25 cellular contexts compared by ENCODE assay signal in the genomic region with DNA sequence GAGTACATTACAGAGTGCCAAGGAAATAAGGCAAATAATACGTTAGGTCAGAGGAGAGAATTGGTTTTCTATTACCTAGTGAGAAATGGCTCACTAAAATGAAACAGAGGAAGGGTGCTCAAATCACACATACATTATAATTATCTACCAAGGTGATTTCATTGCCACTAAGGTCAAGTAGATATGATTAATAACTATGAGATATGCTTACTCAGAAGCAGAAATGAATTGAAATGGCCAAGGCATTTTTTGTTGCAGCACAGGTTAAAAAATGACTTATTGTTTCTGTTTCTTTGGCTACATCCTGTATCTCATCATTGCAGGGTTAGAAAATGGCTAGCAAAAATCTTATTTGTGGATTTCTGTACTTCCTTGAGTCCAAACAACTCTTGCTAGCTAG.
DNase-seq lines count a peak whose midpoint lies in the region; ATAC-seq and TF ChIP-seq lines count a peak whose summit lies in the region.
"Had no signal": no experiment of that assay in that cellular context is flagged by ENCODE, and none has a peak within 500 bp of the region (broad histone marks: within the 10 kb centered on the region; RNA-seq: fewer than 3 reads in every experiment).

No MANE protein-coding gene starts in this region.

- no CpG with 5 or more reads among the region's 1 CpG for WGBS in IMR-90 (ENCODE audit: extremely low coverage in 2 of 2, insufficient read length in 1 of 2), 2 experiments
- WGBS in transverse colon (ENCODE audit: low coverage in 1 of 2), 2 donors = 69 to 70% methylated on average over 1 of the region's 1 CpG
- WGBS in prostate gland = 88% methylated on average over 1 of the region's 1 CpG
- 68 to 72% methylated on average over 1 of the region's 1 CpG for WGBS in tibial nerve, 2 donors

- H4K20me1 ChIP-seq in IMR-90 (ENCODE audit: insufficient read depth, low read length) = no peaks in the 10 kb centered on the region
- H4K20me1 ChIP-seq: BLaER1 treated with 17β-estradiol and CSF1 and Interleukin-3, amounts not matched to agents 10 nM and 100 nM had no signal

- peak overlapping the region; percentile 66 for H2BK5ac ChIP-seq in IMR-90 (ENCODE audit: low read depth, low read length, poor library complexity, severe bottlenecking)

- no peak overlapping the region for H2BK15ac ChIP-seq in IMR-90 (ENCODE audit: low read depth, low read length)

- TF ChIP-seq POLR2A in IMR-90 (IDR thresholded peaks at IDR 0.05; ENCODE audit: low read depth, low read length) (no peak), transverse colon (IDR thresholded peaks at IDR 0.05) (no peak), prostate gland (IDR thresholded peaks at IDR 0.05) (no peak), tibial nerve (IDR thresholded peaks at IDR 0.05) (no peak)

- H3K36me3 ChIP-seq in IMR-90 (ENCODE audit: control insufficient read depth, insufficient read depth, low read length) (no peaks in the 10 kb centered on the region), transverse colon (no peaks in the 10 kb centered on the region), prostate gland (no peaks in the 10 kb centered on the region), tibial nerve (no peaks in the 10 kb centered on the region)
- H3K36me3 ChIP-seq: BLaER1 treated with 17β-estradiol and CSF1 and Interleukin-3, amounts not matched to agents 10 nM and 100 nM; HAP-1; stomach had no signal

- H4K91ac ChIP-seq in IMR-90 (ENCODE audit: insufficient read depth, low read depth, low read length) = no peak overlapping the region

- no peak overlapping the region for H3K56ac ChIP-seq in IMR-90 (ENCODE audit: extremely low read depth, insufficient read depth, low read length)

- no peak overlapping the region for H4K8ac ChIP-seq in IMR-90 (ENCODE audit: low read depth in 2 of 2, low read length in 2 of 2)

- H3K9me1 ChIP-seq in IMR-90 (ENCODE audit: insufficient read depth, low read length) = peaks cover 2% of the 10 kb centered on the region; the same call in 1 of the 2 replicates

- no peak overlapping the region; the same call in 1 of the 2 replicates for H3K4ac ChIP-seq in IMR-90 (ENCODE audit: low read depth, low read length)

- no peak overlapping the region for H3K27ac ChIP-seq in IMR-90 (ENCODE audit: insufficient read depth, low read length)
- H3K27ac ChIP-seq in transverse colon = no peak overlapping the region
- H3K27ac ChIP-seq in prostate gland = no peak overlapping the region
- no peak overlapping the region for H3K27ac ChIP-seq in tibial nerve
- H3K27ac ChIP-seq: BLaER1 treated with 17β-estradiol and CSF1 and Interleukin-3, amounts not matched to agents 10 nM and 100 nM; HL-60; stomach had no signal

- ATAC-seq in GM18511 (IDR thresholded peaks at IDR 0.05; ENCODE audit: unreplicated experiment) (peak; percentile 76), GM19463 (IDR thresholded peaks at IDR 0.05; ENCODE audit: unreplicated experiment) (peak; percentile 76), HG02981 (IDR thresholded peaks at IDR 0.05; ENCODE audit: unreplicated experiment) (peak; percentile 81), IMR-90 (ENCODE audit: low read depth) (no peak)
- ATAC-seq: left ventricle myocardium superior, mucosa of descending colon had no signal

- H3K4me1 ChIP-seq in IMR-90 (ENCODE audit: control insufficient read depth, insufficient read depth, low read length) (peaks cover 12% of the 10 kb centered on the region), transverse colon (no peaks in the 10 kb centered on the region), prostate gland (replicated peaks) (no peaks in the 10 kb centered on the region), tibial nerve (peaks cover 0 to 10% (median 0%) of the 10 kb centered on the region in 4 donors)
- H3K4me1 ChIP-seq: BLaER1 treated with 17β-estradiol and CSF1 and Interleukin-3, amounts not matched to agents 10 nM and 100 nM; HAP-1; stomach had no signal

- intact Hi-C loops in IMR-90 (cut with micrococcal nuclease) = loop anchor here (5.0 kb wide), 1 partner anchor 35 kb away; no protein-coding TSS in a partner anchor
- intact Hi-C loops in transverse colon (cut with DNase I; ENCODE audit: low total_unique reads) = no loop called here
- intact Hi-C loops in prostate gland (cut with DNase I) = no loop called here

- no peak overlapping the region for H2AFZ ChIP-seq in IMR-90 (replicated peaks; ENCODE audit: low read length, poor library complexity)

- in situ Hi-C loops in IMR-90 (cut with MboI; ENCODE audit: low sequenced_read_pairs) (no loop called here), transverse colon (cut with MboI; ENCODE audit: low pct_ligation_motif_present in 1 of 4, low pct_unique_long_range_greater_than_20kb in 1 of 4, low sequenced_read_pairs in 3 of 4) (no loop called here)

- no peak for TF ChIP-seq CTCF in IMR-90 (conservative IDR thresholded peaks at IDR 0.05; ENCODE audit: low read depth, low read length)
- TF ChIP-seq CTCF in transverse colon (IDR thresholded peaks at IDR 0.05) = no peak
- no peak for TF ChIP-seq CTCF in prostate gland (IDR thresholded peaks at IDR 0.05)
- no peak for TF ChIP-seq CTCF in tibial nerve (IDR thresholded peaks at IDR 0.05)

- TF ChIP-seq RAD21 in IMR-90 (IDR thresholded peaks at IDR 0.05; ENCODE audit: low read length) = no peak

- H3K18ac ChIP-seq in IMR-90 (ENCODE audit: low read depth, low read length) = peak overlapping the region; percentile 88; the same call in 1 of the 2 replicates

- H2BK20ac ChIP-seq in IMR-90 (ENCODE audit: low read depth, low read length) = no peak overlapping the region; the same call in 1 of the 2 replicates

- H3K9me3 ChIP-seq in IMR-90 (ENCODE audit: control insufficient read depth, insufficient read depth, low read length) (no peaks in the 10 kb centered on the region), transverse colon (no peaks in the 10 kb centered on the region), prostate gland (no peaks in the 10 kb centered on the region), tibial nerve (no peaks in the 10 kb centered on the region)
- H3K9me3 ChIP-seq: BLaER1 treated with 17β-estradiol and CSF1 and Interleukin-3, amounts not matched to agents 10 nM and 100 nM; HAP-1; mucosa of descending colon; stomach had no signal

- no peak overlapping the region for H2BK120ac ChIP-seq in IMR-90 (ENCODE audit: low read depth, low read length)

- no peak overlapping the region for H2AK5ac ChIP-seq in IMR-90 (ENCODE audit: low read depth, low read length)

- H3K4me3 ChIP-seq in IMR-90 (ENCODE audit: insufficient read depth, low read depth, low read length) (no peak overlapping the region), transverse colon (no peak overlapping the region), prostate gland (no peak overlapping the region), tibial nerve (no peak overlapping the region)
- H3K4me3 ChIP-seq: BLaER1 treated with 17β-estradiol and CSF1 and Interleukin-3, amounts not matched to agents 10 nM and 100 nM; HAP-1; mucosa of descending colon; skin epidermis; stomach had no signal

- no peaks in the 10 kb centered on the region for H3K27me3 ChIP-seq in IMR-90 (ENCODE audit: control insufficient read depth, insufficient read depth, low read length)
- H3K27me3 ChIP-seq in transverse colon = no peaks in the 10 kb centered on the region
- H3K27me3 ChIP-seq in prostate gland (replicated peaks; ENCODE audit: insufficient read depth) = no peaks in the 10 kb centered on the region
- H3K27me3 ChIP-seq in tibial nerve = no peaks in the 10 kb centered on the region
- H3K27me3 ChIP-seq: BLaER1 treated with 17β-estradiol and CSF1 and Interleukin-3, amounts not matched to agents 10 nM and 100 nM; stomach had no signal

- H3K9ac ChIP-seq in IMR-90 (ENCODE audit: low read depth, low read length) = no peak overlapping the region
- H3K9ac ChIP-seq: BLaER1 treated with 17β-estradiol and CSF1 and Interleukin-3, amounts not matched to agents 10 nM and 100 nM had no signal

- TF ChIP-seq EP300 in transverse colon (IDR thresholded peaks at IDR 0.05; ENCODE audit: low read depth) (no peak), tibial nerve (IDR thresholded peaks at IDR 0.05) (no peak)

- no TSS peak for BruUV-seq in IMR-90 (replicated peaks; lab: Mats Ljungman, UMichigan)

- POLR2A ChIA-PET in IMR-90 (lab: Charles Lee; ENCODE audit: unreplicated experiment) = no interaction called here

- H4K5ac ChIP-seq in IMR-90 (ENCODE audit: low read depth, low read length) = peak overlapping the region; percentile 68; the same call in 1 of the 2 replicates

- CTCF ChIA-PET in IMR-90 (lab: Yijun Ruan, JAX) = no interaction called here

- no peaks in the 10 kb centered on the region for H3K79me1 ChIP-seq in IMR-90 (ENCODE audit: low read depth in 1 of 2, low read length in 2 of 2)

- DNase-seq in IMR-90 (no peak), transverse colon (no peak), prostate gland (ENCODE audit: low spot score) (no peak), NCI-H446 treated with DMSO at 0.1 percent for 48 hours (lab: John Stamatoyannopoulos, UW) (no peak), tibial nerve (ENCODE audit: low spot score in 2 of 2) (no peak)
- DNase-seq: activated CD4-positive, alpha-beta T cell treated with anti-CD3 and anti-CD28 coated beads for 1 hour; activated CD8-positive, alpha-beta memory T cell treated with anti-CD3 and anti-CD28 coated beads for 24 hours; activated naive CD4-positive, alpha-beta T cell treated with anti-CD3 and anti-CD28 coated beads, Interleukin-2, amount 10 ng/mL, durations not matched to agents 7 days and 5 days; activated T-cell treated with anti-CD3 and anti-CD28 coated beads, Interleukin-2, amount 50 U/mL, for 48 hours; endodermal cell; head of caudate nucleus; left ventricle myocardium superior; MM.1S; mucosa of descending colon; NCI-H1694 treated with DMSO at 0.1 percent for 48 hours; RPMI8226; stimulated activated CD4-positive, alpha-beta T cell treated with anti-CD3 and anti-CD28 coated beads, Interleukin-4, amount 100 ng/mL, for 24 hours; stomach had no signal

- dilution Hi-C loops in IMR-90 (cut with HindIII; ENCODE audit: low sequenced_read_pairs, unreplicated experiment) = no loop called here

- no peak overlapping the region for H3K14ac ChIP-seq in IMR-90 (replicated peaks; ENCODE audit: low read depth, low read length)

- H3K23ac ChIP-seq in IMR-90 (ENCODE audit: low read depth, low read length) = no peak overlapping the region

- no peak overlapping the region for H2AK9ac ChIP-seq in IMR-90 (replicated peaks; ENCODE audit: low read depth, low read length, poor library complexity)

- H3K4me2 ChIP-seq in IMR-90 (ENCODE audit: low read depth, low read length) = no peak overlapping the region
- H3K4me2 ChIP-seq: BLaER1 treated with 17β-estradiol and CSF1 and Interleukin-3, amounts not matched to agents 10 nM and 100 nM had no signal

TF ChIP-seq in IMR-90, 13 proteins besides CTCF, POLR2A, EP300 and RAD21 (continues in another document):
- TF ChIP-seq, protein P1, sequence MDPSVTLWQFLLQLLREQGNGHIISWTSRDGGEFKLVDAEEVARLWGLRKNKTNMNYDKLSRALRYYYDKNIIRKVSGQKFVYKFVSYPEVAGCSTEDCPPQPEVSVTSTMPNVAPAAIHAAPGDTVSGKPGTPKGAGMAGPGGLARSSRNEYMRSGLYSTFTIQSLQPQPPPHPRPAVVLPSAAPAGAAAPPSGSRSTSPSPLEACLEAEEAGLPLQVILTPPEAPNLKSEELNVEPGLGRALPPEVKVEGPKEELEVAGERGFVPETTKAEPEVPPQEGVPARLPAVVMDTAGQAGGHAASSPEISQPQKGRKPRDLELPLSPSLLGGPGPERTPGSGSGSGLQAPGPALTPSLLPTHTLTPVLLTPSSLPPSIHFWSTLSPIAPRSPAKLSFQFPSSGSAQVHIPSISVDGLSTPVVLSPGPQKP (IDR thresholded peaks at IDR 0.05; ENCODE audit: borderline replicate concordance, low read depth, low read length) = no peak
